ENCODE assay signal across 1 cellular context in the genomic region with DNA sequence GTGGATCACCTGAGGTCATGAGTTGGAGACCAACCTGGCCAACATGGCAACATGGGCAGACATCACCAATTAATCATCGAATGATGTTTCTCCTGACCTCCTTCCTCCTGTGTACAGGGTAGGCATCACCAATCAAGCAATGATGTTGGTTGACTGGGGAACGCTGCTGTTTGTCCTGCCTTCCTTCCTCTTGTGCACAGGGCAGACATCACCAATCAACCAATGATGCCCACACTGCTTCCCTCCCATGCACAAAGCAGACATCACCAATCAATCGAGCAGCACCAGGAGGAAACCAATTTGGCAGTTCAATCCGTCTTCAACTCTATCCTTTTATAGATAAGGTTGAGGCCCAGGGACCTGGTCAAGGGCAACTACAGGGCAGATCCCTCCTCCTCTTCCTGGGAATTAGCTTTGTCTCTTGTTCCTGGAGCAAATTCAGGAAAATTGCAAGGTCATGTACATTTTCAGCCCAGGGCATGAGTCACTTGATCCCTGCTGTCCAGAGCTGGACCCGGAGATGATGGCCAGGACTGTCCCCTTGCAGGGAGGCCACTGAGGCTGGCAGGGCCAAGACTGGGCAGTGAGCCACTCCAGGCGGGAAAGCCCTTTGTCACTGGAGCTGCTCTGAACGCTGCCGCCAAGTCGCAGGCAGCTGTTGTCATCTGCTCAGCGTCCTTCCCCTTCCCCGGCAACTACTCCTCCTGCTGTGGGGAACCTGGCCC.
A peak's percentile ranks its signal among the peaks of the same experiment; 100 is the strongest.
TF ChIP-seq lines count a peak whose summit lies in the region.

No MANE protein-coding gene starts in this region.

TF ChIP-seq in HepG2, 621 proteins besides CTCF, POLR2A, EP300 and RAD21 (continued from another document and continues in another):
- TF ChIP-seq TARDBP (CRISPR knock-in tag; IDR thresholded peaks at IDR 0.05) (no peak), HBP1 (CRISPR knock-in tag; IDR thresholded peaks at IDR 0.05; ENCODE audit: low read depth) (peak; percentile 48; the same call in 1 of the 2 replicates), HIC2 (CRISPR knock-in tag; IDR thresholded peaks at IDR 0.05; ENCODE audit: low read depth) (0 out of 2 replicates have a peak, but pooled peaks have one; percentile 61), NFE2L2 (IDR thresholded peaks at IDR 0.05; ENCODE audit: low read length) (0 out of 2 replicates have a peak, but pooled peaks have one; percentile 31), MAX (IDR thresholded peaks at IDR 0.05) (peak; percentile 15; the same call in 1 of the 2 replicates), MIER2 (CRISPR knock-in tag; IDR thresholded peaks at IDR 0.05) (peak; percentile 12; the same call in 1 of the 2 replicates), ZNF343 (CRISPR knock-in tag; IDR thresholded peaks at IDR 0.05) (no peak), IRF9 (CRISPR knock-in tag; IDR thresholded peaks at IDR 0.05; ENCODE audit: borderline replicate concordance) (no peak), ZNF251 (CRISPR knock-in tag; IDR thresholded peaks at IDR 0.05) (no peak), GZF1 (CRISPR knock-in tag; IDR thresholded peaks at IDR 0.05) (no peak), FOSL2 (CRISPR knock-in tag; IDR thresholded peaks at IDR 0.05) (peak; percentile 88), ZNF605 (CRISPR knock-in tag; IDR thresholded peaks at IDR 0.05) (0 out of 2 replicates have a peak, but pooled peaks have one; percentile 43), ZNF776 (CRISPR knock-in tag; IDR thresholded peaks at IDR 0.05) (0 out of 2 replicates have a peak, but pooled peaks have one; percentile 80), ZNF274 (CRISPR knock-in tag; IDR thresholded peaks at IDR 0.05) (0 out of 2 replicates have a peak, but pooled peaks have one; percentile 67), ZXDC (CRISPR knock-in tag; IDR thresholded peaks at IDR 0.05) (0 out of 2 replicates have a peak, but pooled peaks have one; percentile 47), NR0B2 (CRISPR knock-in tag; IDR thresholded peaks at IDR 0.05) (0 out of 2 replicates have a peak, but pooled peaks have one; percentile 36), CENPT (CRISPR knock-in tag; IDR thresholded peaks at IDR 0.05; ENCODE audit: low read depth) (no peak), ZNF205 (CRISPR knock-in tag; IDR thresholded peaks at IDR 0.05) (no peak), ZNF564 (CRISPR knock-in tag; IDR thresholded peaks at IDR 0.05) (peak; percentile 61; the same call in 1 of the 2 replicates), NAIF1 (CRISPR knock-in tag; IDR thresholded peaks at IDR 0.05; ENCODE audit: borderline replicate concordance) (no peak), HMG20B (CRISPR knock-in tag; conservative IDR thresholded peaks at IDR 0.05) (0 out of 2 replicates have a peak, but pooled peaks have one; percentile 21), ZNF713 (CRISPR knock-in tag; IDR thresholded peaks at IDR 0.05) (no peak), KLF12 (CRISPR knock-in tag; IDR thresholded peaks at IDR 0.05; ENCODE audit: borderline replicate concordance) (no peak), BRD4 (CRISPR knock-in tag; IDR thresholded peaks at IDR 0.05) (no peak), ELF3 (CRISPR knock-in tag; IDR thresholded peaks at IDR 0.05) (peak; percentile 35; the same call in 1 of the 2 replicates), HNF1B (CRISPR knock-in tag; IDR thresholded peaks at IDR 0.05) (peak; percentile 56; the same call in 1 of the 2 replicates), HDAC2 (CRISPR knock-in tag; IDR thresholded peaks at IDR 0.05) (peak; percentile 42; the same call in 1 of the 2 replicates), ZNF296 (CRISPR knock-in tag; conservative IDR thresholded peaks at IDR 0.05) (peak; percentile 88), PBX3 (CRISPR knock-in tag; IDR thresholded peaks at IDR 0.05; ENCODE audit: borderline replicate concordance) (no peak), RELA (CRISPR knock-in tag; IDR thresholded peaks at IDR 0.05) (no peak), ZFP91 (CRISPR knock-in tag; IDR thresholded peaks at IDR 0.05; ENCODE audit: borderline replicate concordance) (0 out of 2 replicates have a peak, but pooled peaks have one; percentile 20), ATF1 (CRISPR knock-in tag; IDR thresholded peaks at IDR 0.05) (no peak), SKIL (CRISPR knock-in tag; IDR thresholded peaks at IDR 0.05; ENCODE audit: borderline replicate concordance) (no peak), NRL (CRISPR knock-in tag; IDR thresholded peaks at IDR 0.05; ENCODE audit: borderline replicate concordance) (peak; percentile 62; the same call in 1 of the 2 replicates), MEIS1 (CRISPR knock-in tag; IDR thresholded peaks at IDR 0.05; ENCODE audit: borderline replicate concordance) (no peak), RCOR2 (CRISPR knock-in tag; IDR thresholded peaks at IDR 0.05) (no peak), ZNF768 (CRISPR knock-in tag; IDR thresholded peaks at IDR 0.05) (0 out of 2 replicates have a peak, but pooled peaks have one; percentile 11)
- TF ChIP-seq, protein P1, sequence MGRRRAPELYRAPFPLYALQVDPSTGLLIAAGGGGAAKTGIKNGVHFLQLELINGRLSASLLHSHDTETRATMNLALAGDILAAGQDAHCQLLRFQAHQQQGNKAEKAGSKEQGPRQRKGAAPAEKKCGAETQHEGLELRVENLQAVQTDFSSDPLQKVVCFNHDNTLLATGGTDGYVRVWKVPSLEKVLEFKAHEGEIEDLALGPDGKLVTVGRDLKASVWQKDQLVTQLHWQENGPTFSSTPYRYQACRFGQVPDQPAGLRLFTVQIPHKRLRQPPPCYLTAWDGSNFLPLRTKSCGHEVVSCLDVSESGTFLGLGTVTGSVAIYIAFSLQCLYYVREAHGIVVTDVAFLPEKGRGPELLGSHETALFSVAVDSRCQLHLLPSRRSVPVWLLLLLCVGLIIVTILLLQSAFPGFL (CRISPR knock-in tag; IDR thresholded peaks at IDR 0.05), result no peak
- TF ChIP-seq, protein P2, sequence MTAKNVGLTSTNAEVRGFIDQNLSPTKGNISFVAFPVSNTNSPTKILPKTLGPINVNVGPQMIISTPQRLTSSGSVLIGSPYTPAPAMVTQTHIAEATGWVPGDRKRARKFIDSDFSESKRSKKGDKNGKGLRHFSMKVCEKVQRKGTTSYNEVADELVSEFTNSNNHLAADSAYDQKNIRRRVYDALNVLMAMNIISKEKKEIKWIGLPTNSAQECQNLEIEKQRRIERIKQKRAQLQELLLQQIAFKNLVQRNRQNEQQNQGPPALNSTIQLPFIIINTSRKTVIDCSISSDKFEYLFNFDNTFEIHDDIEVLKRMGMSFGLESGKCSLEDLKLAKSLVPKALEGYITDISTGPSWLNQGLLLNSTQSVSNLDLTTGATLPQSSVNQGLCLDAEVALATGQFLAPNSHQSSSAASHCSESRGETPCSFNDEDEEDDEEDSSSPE (CRISPR knock-in tag; IDR thresholded peaks at IDR 0.05), result 0 out of 2 replicates have a peak, but pooled peaks have one; percentile 38
